9 cellular contexts compared by ENCODE assay signal in genomic region chrX:39859991-39860861, GRCh38.
DNase-seq lines count a peak whose midpoint lies in the region; ATAC-seq lines count a peak whose summit lies in the region.
"Had no signal": no experiment of that assay in that cellular context is flagged by ENCODE, and none has a peak within 500 bp of the region (broad histone marks: within the 10 kb centered on the region; RNA-seq: fewer than 3 reads in every experiment).

No MANE protein-coding gene starts in this region.

- ATAC-seq in GM19372 (IDR thresholded peaks at IDR 0.05; ENCODE audit: low read depth, unreplicated experiment) (peak; percentile 64), HG03432 (IDR thresholded peaks at IDR 0.05; ENCODE audit: unreplicated experiment) (peak; percentile 74)
- peak; percentile 72 for ATAC-seq in stimulated activated naive CD8-positive, alpha-beta T cell treated with anti-CD3 and anti-CD28 coated beads, Interleukin-15, Interleukin-2, amounts not matched to agents 100 U/mL and 50 U/mL, for 24 hours

- peaks cover 0 to 3% (median 0%) of the 10 kb centered on the region in 8 donors for H3K9me3 Mint-ChIP-seq in CD4-positive, alpha-beta memory T cell

- CTCF ChIA-PET in CD4-positive, alpha-beta memory T cell (lab: Charles Lee; ENCODE audit: partially characterized antibody) = no interaction called here

- H3K27me3 ChIP-seq in CD4-positive, alpha-beta memory T cell (ENCODE audit: insufficient read depth, low read length) = no peaks in the 10 kb centered on the region

- H3K27ac ChIP-seq in CD4-positive, alpha-beta memory T cell (ENCODE audit: low read depth, low read length) = no peak overlapping the region

- H3K36me3 Mint-ChIP-seq in CD4-positive, alpha-beta memory T cell = no peaks in the 10 kb centered on the region

- intact Hi-C loops in CD4-positive, alpha-beta memory T cell (cut with micrococcal nuclease) = loop anchor here (5.0 to 10.0 kb wide), 3 partner anchors 152 to 1055 kb away; partner anchors contain the start of gene MID1IP1

- peaks cover 28% of the 10 kb centered on the region for H3K4me1 ChIP-seq in CD4-positive, alpha-beta memory T cell (ENCODE audit: insufficient read depth, low read length)

- peak overlapping the region in 5 of 8 donors; percentile 12 to 67 (median 58) for H3K4me3 Mint-ChIP-seq in CD4-positive, alpha-beta memory T cell

- no peaks in the 10 kb centered on the region for H3K9me3 ChIP-seq in CD4-positive, alpha-beta memory T cell (ENCODE audit: control insufficient read depth in 1 of 2, low read length in 2 of 2)

- peak; percentile 28 to 90 (median 38) for DNase-seq in CD4-positive, alpha-beta memory T cell
- DNase-seq in SHP77 (lab: John Stamatoyannopoulos, UW) (peak; percentile 85 to 86), activated gamma-delta T cell (lab: John Stamatoyannopoulos, UW) (peak; percentile 21), left kidney (ENCODE audit: low read depth, low spot score) (peak; percentile 65), pons (ENCODE audit: low spot score) (no peak)
- DNase-seq in stimulated activated naive CD8-positive, alpha-beta T cell treated with anti-CD3 and anti-CD28 coated beads, Interleukin-15, Interleukin-2, amounts not matched to agents 100 U/mL and 50 U/mL, for 24 hours = peak; percentile 79

- H3K27ac Mint-ChIP-seq in CD4-positive, alpha-beta memory T cell = peak overlapping the region; percentile 19 to 98 (median 69)

- H3K27me3 Mint-ChIP-seq in CD4-positive, alpha-beta memory T cell = no peaks in the 10 kb centered on the region

- H3K36me3 ChIP-seq in CD4-positive, alpha-beta memory T cell (ENCODE audit: insufficient read depth, low read length) = no peaks in the 10 kb centered on the region

- no peak overlapping the region for H3K4me3 ChIP-seq in CD4-positive, alpha-beta memory T cell (ENCODE audit: low read length in 2 of 2)
- H3K4me3 ChIP-seq: skin epidermis had no signal

- H3K4me1 Mint-ChIP-seq in CD4-positive, alpha-beta memory T cell = peaks cover 13 to 49% (median 29%) of the 10 kb centered on the region in 4 donors

- POLR2A ChIA-PET in CD4-positive, alpha-beta memory T cell (lab: Charles Lee; ENCODE audit: partially characterized antibody) = no interaction called here
